Comparison of ENCODE assay signal across 14 cellular contexts in the genomic region with DNA sequence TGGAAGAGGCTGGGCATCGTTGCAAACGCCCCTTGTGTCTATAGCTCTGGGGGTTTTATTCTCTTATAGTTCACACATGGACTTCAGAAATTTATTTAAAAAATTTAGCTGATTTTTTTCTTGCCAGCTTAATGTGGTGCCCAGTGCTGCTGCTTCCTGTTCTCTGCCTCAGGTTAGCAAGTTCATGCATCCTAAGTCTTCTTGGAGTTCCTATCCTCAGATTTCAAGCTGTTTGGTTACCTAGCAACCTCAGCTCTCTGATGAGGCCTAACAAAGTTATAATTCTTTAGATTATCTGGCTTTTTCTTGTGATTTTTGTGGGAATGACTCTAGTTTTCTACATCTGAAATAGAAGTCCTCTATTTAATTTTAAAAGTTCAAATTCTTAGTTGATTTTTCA.
A peak's percentile ranks its signal among the peaks of the same experiment; 100 is the strongest.
DNase-seq lines count a peak whose midpoint lies in the region; ATAC-seq and TF ChIP-seq lines count a peak whose summit lies in the region.
"Had no signal": no experiment of that assay in that cellular context is flagged by ENCODE, and none has a peak within 500 bp of the region (broad histone marks: within the 10 kb centered on the region; RNA-seq: fewer than 3 reads in every experiment).

No MANE protein-coding gene starts in this region.

- no peak overlapping the region for H3K4me3 ChIP-seq in GM23338
- no peak overlapping the region for H3K4me3 ChIP-seq in neural progenitor cell
- H3K4me3 ChIP-seq: GM12878, HAP-1 had no signal

- H3K36me3 ChIP-seq in GM23338 (ENCODE audit: insufficient read depth) (no peaks in the 10 kb centered on the region), neural progenitor cell (peaks cover 14% of the 10 kb centered on the region)
- H3K36me3 ChIP-seq: HAP-1 had no signal

- H3K4me2 ChIP-seq in GM23338, result no peak overlapping the region
- H3K4me2 ChIP-seq in neural progenitor cell, result peak overlapping the region; percentile 54

- H3K27me3 Mint-ChIP-seq in GM23338 (ENCODE audit: insufficient read depth, low read depth, poor library complexity) (no peaks in the 10 kb centered on the region), neural progenitor cell (ENCODE audit: insufficient read depth, low read depth) (no peaks in the 10 kb centered on the region), endothelial cell (ENCODE audit: unreplicated experiment) (no peaks in the 10 kb centered on the region)
- H3K27me3 Mint-ChIP-seq: B cell; CD4-positive, alpha-beta T cell had no signal

- H3K27me3 ChIP-seq in GM23338 (ENCODE audit: insufficient read depth) (no peaks in the 10 kb centered on the region), neural progenitor cell (no peaks in the 10 kb centered on the region)

- peaks cover 4% of the 10 kb centered on the region; the same call in 1 of the 3 replicates for H3K9me3 Mint-ChIP-seq in GM23338
- peaks cover 4% of the 10 kb centered on the region for H3K9me3 Mint-ChIP-seq in neural progenitor cell
- no peaks in the 10 kb centered on the region for H3K9me3 Mint-ChIP-seq in endothelial cell (ENCODE audit: unreplicated experiment)

- H4K20me1 ChIP-seq in GM23338 (replicated peaks; ENCODE audit: insufficient read depth) (no peaks in the 10 kb centered on the region), neural progenitor cell (ENCODE audit: low read depth) (no peaks in the 10 kb centered on the region)

- TF ChIP-seq CTCF in GM23338 (conservative IDR thresholded peaks at IDR 0.05; ENCODE audit: low read depth in 2 of 2) (no peak), neural progenitor cell (IDR thresholded peaks at IDR 0.05) (no peak), GM10266 (IDR thresholded peaks at IDR 0.05; ENCODE audit: control insufficient read depth, insufficient read depth, low read depth, missing control alignments) (no peak), endothelial cell (IDR thresholded peaks at IDR 0.05; ENCODE audit: unreplicated experiment) (no peak)

- H2AFZ ChIP-seq in GM23338, result no peak overlapping the region
- H2AFZ ChIP-seq in neural progenitor cell (replicated peaks), result no peak overlapping the region

- DNase-seq in GM23338 (ENCODE audit: low spot score), result peak; percentile 46
- peak; percentile 2 for DNase-seq in M059J (ENCODE audit: low read depth)
- DNase-seq in iPS DF 19.7 (ENCODE audit: low read depth, low spot score), result peak; percentile 7
- peak; percentile 24 for DNase-seq in neural progenitor cell (ENCODE audit: low spot score)
- DNase-seq in GM10266 (ENCODE audit: extremely low spot score), result no peak
- DNase-seq in activated gamma-delta T cell (lab: John Stamatoyannopoulos, UW), result no peak
- no peak for DNase-seq in endothelial cell (ENCODE audit: low spot score)
- DNase-seq: C1 segment of cervical spinal cord; Calu3; CD4-positive, alpha-beta T cell; DMS 273 treated with DMSO at 0.1 percent for 48 hours had no signal

- peak; percentile 77 for ATAC-seq in GM23338
- ATAC-seq: GM12878 had no signal

- H3K27ac ChIP-seq in GM23338 (ENCODE audit: low read depth) (no peak overlapping the region), neural progenitor cell (peak overlapping the region; percentile 81)

- H3K4me3 Mint-ChIP-seq in GM23338, result no peak overlapping the region
- no peak overlapping the region for H3K4me3 Mint-ChIP-seq in neural progenitor cell
- H3K4me3 Mint-ChIP-seq in endothelial cell (ENCODE audit: unreplicated experiment), result no peak overlapping the region
- H3K4me3 Mint-ChIP-seq: B cell; CD4-positive, alpha-beta T cell had no signal

- peaks cover 4% of the 10 kb centered on the region for H3K9me3 ChIP-seq in neural progenitor cell (ENCODE audit: low read depth)
- H3K9me3 ChIP-seq: HAP-1 had no signal

- H3K4me1 ChIP-seq in GM23338 (ENCODE audit: insufficient read depth) (peaks cover 6% of the 10 kb centered on the region), neural progenitor cell (peaks cover 54% of the 10 kb centered on the region)
- H3K4me1 ChIP-seq: HAP-1 had no signal

- H3K36me3 Mint-ChIP-seq in GM23338 (ENCODE audit: low read depth), result peaks cover 8% of the 10 kb centered on the region
- H3K36me3 Mint-ChIP-seq in neural progenitor cell, result peaks cover 6% of the 10 kb centered on the region
- no peaks in the 10 kb centered on the region for H3K36me3 Mint-ChIP-seq in endothelial cell (ENCODE audit: low read depth, unreplicated experiment)

- peaks cover 21% of the 10 kb centered on the region for H3K4me1 Mint-ChIP-seq in GM23338
- H3K4me1 Mint-ChIP-seq in neural progenitor cell, result peaks cover 23% of the 10 kb centered on the region
- H3K4me1 Mint-ChIP-seq in endothelial cell (ENCODE audit: unreplicated experiment), result peaks cover 4% of the 10 kb centered on the region
- H3K4me1 Mint-ChIP-seq: B cell had no signal

- H3K9me2 ChIP-seq in GM23338 (ENCODE audit: insufficient read depth), result no peaks in the 10 kb centered on the region

- no peaks in the 10 kb centered on the region for H3F3A ChIP-seq in GM23338 (replicated peaks; ENCODE audit: low read depth)
- H3F3A ChIP-seq in neural progenitor cell (ENCODE audit: low read depth), result peaks cover 28% of the 10 kb centered on the region

- H3K9ac ChIP-seq in neural progenitor cell, result no peak overlapping the region

- H3K79me2 ChIP-seq in GM23338 (replicated peaks; ENCODE audit: insufficient read depth), result no peaks in the 10 kb centered on the region
- H3K79me2 ChIP-seq in neural progenitor cell (ENCODE audit: low read depth), result no peaks in the 10 kb centered on the region

- H3K27ac Mint-ChIP-seq in GM23338 (no peak overlapping the region), neural progenitor cell (peak overlapping the region; percentile 72), endothelial cell (ENCODE audit: unreplicated experiment) (no peak overlapping the region)
- H3K27ac Mint-ChIP-seq: B cell; CD4-positive, alpha-beta T cell had no signal

TF ChIP-seq in GM23338, 12 proteins besides CTCF, POLR2A, EP300 and RAD21 (continues in another document):
- no peak for TF ChIP-seq EZH2phosphoT487 (IDR thresholded peaks at IDR 0.05; ENCODE audit: unreplicated experiment)
- TF ChIP-seq JUNB (IDR thresholded peaks at IDR 0.05; ENCODE audit: unreplicated experiment), result no peak
- no peak for TF ChIP-seq EZH2 (IDR thresholded peaks at IDR 0.05; ENCODE audit: low read depth, unreplicated experiment)
- no peak for TF ChIP-seq POLR2AphosphoS5 (IDR thresholded peaks at IDR 0.05; ENCODE audit: low read depth)
- TF ChIP-seq CREB1 (CRISPR knock-in tag; IDR thresholded peaks at IDR 0.05; ENCODE audit: low read depth), result no peak
- TF ChIP-seq ZNF462 (CRISPR knock-in tag; IDR thresholded peaks at IDR 0.05), result no peak

Comparison
In these comparisons a context has a peak if more than half of its experiments do, and no peak if none do; other contexts are left out.
1. DNase-seq: peak in GM23338 (single experiment), M059J (single experiment), iPS DF 19.7 (single experiment) and neural progenitor cell (single experiment); none in GM10266 (single experiment), activated gamma-delta T cell (single experiment) and endothelial cell (single experiment).